Comparison of ENCODE assay signal across 3 cellular contexts in the genomic region with DNA sequence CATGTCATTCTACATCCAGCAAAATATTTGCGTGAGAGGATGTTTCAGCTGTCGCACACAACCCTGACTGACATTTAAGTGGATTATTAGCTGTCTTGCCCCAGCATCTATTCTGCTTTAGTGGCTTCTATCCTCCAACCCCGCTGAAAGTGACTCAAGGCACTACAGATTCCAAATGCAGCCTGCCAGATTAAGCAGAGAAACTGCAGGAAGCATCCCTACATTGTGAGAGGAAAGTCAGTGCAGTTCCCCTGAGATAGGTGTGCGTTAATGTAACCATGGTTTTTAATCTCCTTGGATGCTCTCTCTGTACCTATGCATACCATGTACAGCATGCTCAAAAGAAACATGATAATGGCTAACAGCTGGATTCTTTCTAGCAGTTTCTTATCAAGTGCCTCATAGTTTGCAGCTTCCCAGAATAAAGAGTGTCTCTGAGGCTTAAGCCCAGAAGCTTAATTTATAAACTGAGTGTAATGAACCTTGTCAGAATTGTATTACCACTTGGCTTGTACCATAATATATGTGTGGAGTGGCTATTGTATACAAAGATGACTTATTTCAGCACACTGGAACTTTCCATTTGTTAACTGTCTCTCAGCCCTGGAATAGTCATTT.
A peak's percentile ranks its signal among the peaks of the same experiment; 100 is the strongest.
TF ChIP-seq lines count a peak whose summit lies in the region.

No MANE protein-coding gene starts in this region.

TF ChIP-seq in K562, 482 proteins besides CTCF, POLR2A, EP300 and RAD21:
- TF ChIP-seq DACH1 (IDR thresholded peaks at IDR 0.05; ENCODE audit: partially characterized antibody) (no peak), E2F3 (CRISPR knock-in tag; IDR thresholded peaks at IDR 0.05) (no peak), FOXK2 (conservative IDR thresholded peaks at IDR 0.05 in 1 of 2, IDR thresholded peaks at IDR 0.05 in 1 of 2; ENCODE audit: low read depth in 2 of 2) (no peak), CBX8 (IDR thresholded peaks at IDR 0.05; ENCODE audit: borderline replicate concordance, extremely low read depth, low read depth, low read length, poor library complexity, severe bottlenecking) (peak; percentile 55), SRSF9 (IDR thresholded peaks at IDR 0.05; ENCODE audit: borderline replicate concordance, low read depth, low read length) (no peak), SRSF7 (optimal IDR thresholded peaks at IDR 0.05; ENCODE audit: low read depth, low read length) (no peak)

TF ChIP-seq in neural cell, 6 proteins besides CTCF, POLR2A, EP300 and RAD21:
- TF ChIP-seq SMC3 (conservative IDR thresholded peaks at IDR 0.05; ENCODE audit: poor library complexity) (peak; percentile 35), TAF1 (IDR thresholded peaks at IDR 0.05; ENCODE audit: low read depth) (peak; percentile 20), MXI1 (conservative IDR thresholded peaks at IDR 0.05; ENCODE audit: poor library complexity, severe bottlenecking) (peak; percentile 25), POLR2AphosphoS5 (IDR thresholded peaks at IDR 0.05) (peak; percentile 56), REST (IDR thresholded peaks at IDR 0.05; ENCODE audit: borderline replicate concordance) (peak; percentile 90), EZH2 (IDR thresholded peaks at IDR 0.05; ENCODE audit: borderline replicate concordance, insufficient read depth, low read length, poor library complexity, severe bottlenecking) (no peak)

TF ChIP-seq in GM23338, 12 proteins besides CTCF, POLR2A, EP300 and RAD21:
- no peak for TF ChIP-seq JUNB (IDR thresholded peaks at IDR 0.05; ENCODE audit: unreplicated experiment)
- TF ChIP-seq ZNF462 (CRISPR knock-in tag; IDR thresholded peaks at IDR 0.05): no peak
